In genomic region chr16:8852534-8852933, GRCh38 we compare ENCODE assay signal across 14 cellular contexts. TPM values are rescaled to one million over a fixed set of nuclear protein-coding genes. Genes with fewer than 3 reads are reported as not detected.
DNase-seq lines count a peak whose midpoint lies in the region; ATAC-seq, FAIRE-seq and TF ChIP-seq lines count a peak whose summit lies in the region.
"Had no signal": no experiment of that assay in that cellular context is flagged by ENCODE, and none has a peak within 500 bp of the region (broad histone marks: within the 10 kb centered on the region; RNA-seq: fewer than 3 reads in every experiment).

No MANE protein-coding gene starts in this region.

- H3K36me3 ChIP-seq in DND-41 (ENCODE audit: insufficient read depth, low read length), result peaks cover 95% of the 10 kb centered on the region
- peaks cover 89% of the 10 kb centered on the region; the same call in 2 of the 3 replicates for H3K36me3 ChIP-seq in K562 (ENCODE audit: control insufficient read depth, insufficient read depth, low read length)
- H3K36me3 ChIP-seq in lower lobe of right lung, result peaks cover 84% of the 10 kb centered on the region

- H3K27me3 ChIP-seq in DND-41 (ENCODE audit: insufficient read depth, low read length, poor library complexity), result no peaks in the 10 kb centered on the region
- H3K27me3 ChIP-seq in K562 (ENCODE audit: control insufficient read depth in 2 of 2, insufficient read depth in 2 of 2, low read length in 2 of 2), result no peaks in the 10 kb centered on the region
- H3K27me3 ChIP-seq in lower lobe of right lung (ENCODE audit: low read depth), result no peaks in the 10 kb centered on the region
- H3K27me3 ChIP-seq: SJCRH30 had no signal

- H3K4me2 ChIP-seq in DND-41 (ENCODE audit: insufficient read depth, low read length) (no peak overlapping the region), K562 (ENCODE audit: insufficient read depth, low read length) (no peak overlapping the region)

- 76% methylated on average over 8 of the region's 8 CpGs for WGBS in K562 (ENCODE audit: insufficient coverage, low coverage, missing lambda C conversion rate)
- 75 to 79% methylated on average over 8 of the region's 8 CpGs for WGBS in lower leg skin, 2 donors

- H3K27ac ChIP-seq in DND-41 (ENCODE audit: low read length) (peak overlapping the region; percentile 28; the same call in 1 of the 2 replicates), K562 (ENCODE audit: extremely low read depth, low read depth, low read length) (no peak overlapping the region), lower lobe of right lung (peak overlapping the region; percentile 53)
- H3K27ac ChIP-seq: C4-2B, SJCRH30 had no signal

- H3K9me1 ChIP-seq in K562 (ENCODE audit: control insufficient read depth, insufficient read depth, low read length), result no peaks in the 10 kb centered on the region

- in situ Hi-C loops in K562 (cut with MboI), result no loop called here

- CTCF ChIA-PET in K562 (lab: Yijun Ruan, JAX; ENCODE audit: low intra/inter-chr PET ratio), result no interaction called here

- H2AFZ ChIP-seq in DND-41 (ENCODE audit: low read depth, low read length), result no peak overlapping the region
- no peak overlapping the region for H2AFZ ChIP-seq in K562 (ENCODE audit: low read depth, low read length)

- H3K9ac ChIP-seq in DND-41 (ENCODE audit: low read depth, low read length) (no peak overlapping the region), K562 (ENCODE audit: insufficient read depth in 1 of 2, low read depth in 2 of 2, low read length in 2 of 2) (no peak overlapping the region)

- TF ChIP-seq CTCF in DND-41 (IDR thresholded peaks at IDR 0.05; ENCODE audit: borderline replicate concordance, extremely low read depth, low read length, poor library complexity, severe bottlenecking) (no peak), K562 (IDR thresholded peaks at IDR 0.05 in 2 of 3, conservative IDR thresholded peaks at IDR 0.05 in 1 of 3; ENCODE audit: insufficient read depth in 2 of 3, low read depth in 1 of 3, low read length in 3 of 3) (no peak), lower lobe of right lung (IDR thresholded peaks at IDR 0.05) (no peak), lower leg skin (IDR thresholded peaks at IDR 0.05) (no peak)

- no peak for TF ChIP-seq EP300 in K562 (IDR thresholded peaks at IDR 0.05; ENCODE audit: low read length)

- H3K4me1 ChIP-seq in DND-41 (ENCODE audit: insufficient read depth, low read length) (peaks cover 6% of the 10 kb centered on the region; the same call in 1 of the 2 replicates), K562 (replicated peaks in 1 of 2; ENCODE audit: control insufficient read depth in 2 of 2, insufficient read depth in 2 of 2, low read length in 2 of 2) (peaks cover 0 to 4% of the 10 kb centered on the region in 2 experiments; a peak in 1 of 5 replicates), lower lobe of right lung (peaks cover 51% of the 10 kb centered on the region)

- H3K4me3 ChIP-seq in DND-41 (ENCODE audit: low read depth in 1 of 2, low read length in 2 of 2) (no peak overlapping the region), K562 (no peak overlapping the region), lower lobe of right lung (no peak overlapping the region), lower leg skin (ENCODE audit: low read depth, poor library complexity, severe bottlenecking) (no peak overlapping the region)
- H3K4me3 ChIP-seq: SJCRH30 had no signal

- ATAC-seq in DND-41 (ENCODE audit: insufficient read depth, low read depth) (no peak), K562 (no peak), lower lobe of right lung (no peak), HG02973 (IDR thresholded peaks at IDR 0.05; ENCODE audit: unreplicated experiment) (no peak)

- TF ChIP-seq RAD21 in K562 (CRISPR knock-in tag; conservative IDR thresholded peaks at IDR 0.05 in 1 of 2, IDR thresholded peaks at IDR 0.05 in 1 of 2), result no peak

- H3K9me3 ChIP-seq in DND-41 (ENCODE audit: insufficient read depth, low read length, severe bottlenecking) (no peaks in the 10 kb centered on the region), K562 (replicated peaks; ENCODE audit: control insufficient read depth, insufficient read depth, low read depth, low read length) (no peaks in the 10 kb centered on the region), lower lobe of right lung (no peaks in the 10 kb centered on the region)
- H3K9me3 ChIP-seq: SJCRH30 had no signal

- H4K20me1 ChIP-seq in DND-41 (ENCODE audit: insufficient read depth, low read length) (peaks cover 81% of the 10 kb centered on the region), K562 (replicated peaks; ENCODE audit: control insufficient read depth, insufficient read depth, low read length) (no peaks in the 10 kb centered on the region)

- TF ChIP-seq POLR2A in K562 (conservative IDR thresholded peaks at IDR 0.05) (no peak), lower leg skin (IDR thresholded peaks at IDR 0.05) (no peak)

- DNase-seq in A172 (ENCODE audit: low spot score), result peak; percentile 50
- DNase-seq in DND-41, result no peak
- DNase-seq in K562 (ENCODE audit: extremely low read depth in 1 of 4, low spot score in 3 of 4), result no peak
- peak; percentile 16 for DNase-seq in lower lobe of right lung
- DNase-seq in stimulated activated CD8-positive, alpha-beta memory T cell treated with anti-CD3 and anti-CD28 coated beads, Interleukin-4, amount 100 ng/mL, for 48 hours, result no peak
- DNase-seq in lower leg skin (ENCODE audit: low spot score in 2 of 2), result no peak
- no peak for DNase-seq in DMS 273 (lab: John Stamatoyannopoulos, UW; ENCODE audit: unreplicated experiment)
- DNase-seq: activated gamma-delta T cell treated with Interleukin-2 at 50 U/mL for 16 hours; effector CD8-positive, alpha-beta T cell; NCI-H1417 treated with DMSO at 0.1 percent for 48 hours; NCI-H524 treated with DMSO at 0.1 percent for 48 hours; SJCRH30 had no signal

- intact Hi-C loops in K562 (cut with micrococcal nuclease) (no loop called here), lower lobe of right lung (cut with DNase I) (no loop called here), lower leg skin (cut with DNase I; ENCODE audit: low total_unique reads) (no loop called here)

- POLR2A ChIA-PET in K562 (lab: Yijun Ruan, JAX), result interaction anchor here (0.9 to 2.6 kb wide), 4 partner anchors 9 to 55 kb away, joined by 3 to 9 read pairs (median 6); partner anchors contain the start of genes CARHSP1, PMM2 and TMEM186

- FAIRE-seq in K562 (lab: Jason Lieb, UNC), result no peak

- H3K79me2 ChIP-seq in DND-41 (ENCODE audit: insufficient read depth, low read length) (peaks cover 87% of the 10 kb centered on the region), K562 (ENCODE audit: control insufficient read depth, insufficient read depth, low read length) (no peaks in the 10 kb centered on the region)

- BruUV-seq in K562 (replicated peaks; lab: Mats Ljungman, UMichigan), result no TSS peak

RNA-seq across cellular contexts. Expression of gene CARHSP1, which starts 16.3 kb away (rescaled TPM):
- total RNA-seq in A172 (2014; rRNA removed; shearing (Covaris generic)), result 148 and 208 TPM in 2 replicates
- total RNA-seq in K562 (2011; cell fraction: chromatin; rRNA removed; ENCODE audit: low replicate concordance), result 20.8 and 44.6 TPM in 2 replicates
- 34.7 and 35.1 TPM in 2 replicates for total RNA-seq in K562 (2011; cell fraction: nucleolus; rRNA removed)
- total RNA-seq in K562 (2011; cell fraction: nucleoplasm; rRNA removed), result 29.4 and 42.3 TPM in 2 replicates
- total RNA-seq in K562 (2014; rRNA removed) (112 and 114 TPM in 2 replicates), K562 (2014; rRNA removed; fragmentation: Illumina TruSeq; extraction: Trizol) (27.0 and 41.1 TPM in 2 replicates), K562 (2015; rRNA removed; fragmentation: Illumina TruSeq; extraction: Trizol) (65.2 and 68.5 TPM in 2 replicates), K562 (2021) (74.5 and 78.0 TPM in 2 replicates), lower lobe of right lung (89.0 TPM), lower leg skin (10 to 100 TPM; 42.2 to 47.8 (median 44.2) TPM)
- polyA plus RNA-seq in K562 (2011; rRNA removed) (37.0 and 40.8 TPM in 2 replicates), K562 (2014; fragmentation: Illumina TruSeq; extraction: Trizol) (40.4 and 87.0 TPM in 2 replicates), K562 (2014; fragmentation: Nextera tagmentation; extraction: Ambion mirVana) (10 to 100 TPM in 1 of 2 experiments, 1 to 10 TPM in 1; 5.8 to 17.1 TPM), K562 (2014; rRNA removed) (97.9 and 104 TPM in 2 replicates)
- 46.0 and 113 TPM in 2 replicates for polyA plus RNA-seq in K562 (2011; cell fraction: cytosol; rRNA removed)
- polyA plus RNA-seq in K562 (2011; cell fraction: nucleus; rRNA removed), result 25.6 and 34.1 TPM in 2 replicates
- polyA plus RNA-seq in K562 (2012), result 72.1 and 96.6 TPM in 2 replicates
- 39.1 and 58.1 TPM in 2 replicates for polyA minus RNA-seq in K562 (2011; rRNA and poly(A)+ RNA removed)
- polyA minus RNA-seq in K562 (2011; cell fraction: cytosol; rRNA and poly(A)+ RNA removed), result 34.9 and 36.6 TPM in 2 replicates
- polyA minus RNA-seq in K562 (2011; cell fraction: nucleus; rRNA and poly(A)+ RNA removed), result 12.1 and 17.4 TPM in 2 replicates

RNA-seq across cellular contexts. Expression of gene LITAFD, which starts 29.6 kb away (rescaled TPM):
- not detected in 2 replicates for total RNA-seq in A172 (2014; rRNA removed; shearing (Covaris generic))
- not detected in 2 replicates for total RNA-seq in K562 (2011; cell fraction: chromatin; rRNA removed; ENCODE audit: low replicate concordance)
- total RNA-seq in K562 (2011; cell fraction: nucleolus; rRNA removed), result not detected in 2 replicates
- not detected in 2 replicates for total RNA-seq in K562 (2011; cell fraction: nucleoplasm; rRNA removed)
- total RNA-seq in K562 (2014; rRNA removed) (not detected in 2 replicates), K562 (2014; rRNA removed; fragmentation: Illumina TruSeq; extraction: Trizol) (not detected in 2 replicates), K562 (2015; rRNA removed; fragmentation: Illumina TruSeq; extraction: Trizol) (not detected in 2 replicates), K562 (2021) (not detected in 2 replicates), lower lobe of right lung (not detected), lower leg skin (not detected)
- polyA plus RNA-seq in K562 (2011; rRNA removed) (not detected in 2 replicates), K562 (2014; fragmentation: Illumina TruSeq; extraction: Trizol) (not detected in 2 replicates), K562 (2014; fragmentation: Nextera tagmentation; extraction: Ambion mirVana) (not detected), K562 (2014; rRNA removed) (not detected in 2 replicates)
- not detected in 2 replicates for polyA plus RNA-seq in K562 (2011; cell fraction: cytosol; rRNA removed)
- not detected in 2 replicates for polyA plus RNA-seq in K562 (2011; cell fraction: nucleus; rRNA removed)
- not detected in 2 replicates for polyA plus RNA-seq in K562 (2012)
- polyA minus RNA-seq in K562 (2011; rRNA and poly(A)+ RNA removed), result not detected in 2 replicates
- not detected in 2 replicates for polyA minus RNA-seq in K562 (2011; cell fraction: cytosol; rRNA and poly(A)+ RNA removed)
- not detected in 2 replicates for polyA minus RNA-seq in K562 (2011; cell fraction: nucleus; rRNA and poly(A)+ RNA removed)
- total RNA-seq: SJCRH30 had no signal

RNA-seq across cellular contexts. Expression of gene PMM2, which starts 54.9 kb away (rescaled TPM):
- total RNA-seq in A172 (2014; rRNA removed; shearing (Covaris generic)), result 34.7 and 43.8 TPM in 2 replicates
- total RNA-seq in K562 (2011; cell fraction: chromatin; rRNA removed; ENCODE audit: low replicate concordance), result 104 and 130 TPM in 2 replicates
- 64.9 and 66.9 TPM in 2 replicates for total RNA-seq in K562 (2011; cell fraction: nucleolus; rRNA removed)
- total RNA-seq in K562 (2011; cell fraction: nucleoplasm; rRNA removed), result 106 and 149 TPM in 2 replicates
- total RNA-seq in K562 (2014; rRNA removed) (17.8 and 30.4 TPM in 2 replicates), K562 (2014; rRNA removed; fragmentation: Illumina TruSeq; extraction: Trizol) (29.8 and 33.9 TPM in 2 replicates), K562 (2015; rRNA removed; fragmentation: Illumina TruSeq; extraction: Trizol) (37.6 and 42.7 TPM in 2 replicates), K562 (2021) (28.9 and 32.0 TPM in 2 replicates), lower lobe of right lung (39.3 TPM), lower leg skin (10 to 100 TPM; 20.5 to 41.8 (median 26.8) TPM)
- polyA plus RNA-seq in K562 (2011; rRNA removed) (16.3 and 21.1 TPM in 2 replicates), K562 (2014; fragmentation: Illumina TruSeq; extraction: Trizol) (27.2 and 34.0 TPM in 2 replicates), K562 (2014; fragmentation: Nextera tagmentation; extraction: Ambion mirVana) (1 to 10 TPM; 5.6 to 7.8 TPM), K562 (2014; rRNA removed) (25.9 and 27.1 TPM in 2 replicates)
- 11.9 and 14.4 TPM in 2 replicates for polyA plus RNA-seq in K562 (2011; cell fraction: cytosol; rRNA removed)
- 24.1 and 29.4 TPM in 2 replicates for polyA plus RNA-seq in K562 (2011; cell fraction: nucleus; rRNA removed)
- polyA plus RNA-seq in K562 (2012), result 20.8 and 23.0 TPM in 2 replicates
- 18.4 and 27.8 TPM in 2 replicates for polyA minus RNA-seq in K562 (2011; rRNA and poly(A)+ RNA removed)
- 10.2 and 16.6 TPM in 2 replicates for polyA minus RNA-seq in K562 (2011; cell fraction: cytosol; rRNA and poly(A)+ RNA removed)
- polyA minus RNA-seq in K562 (2011; cell fraction: nucleus; rRNA and poly(A)+ RNA removed), result 22.2 and 42.1 TPM in 2 replicates

RNA-seq across cellular contexts. Expression of gene TMEM186, which starts 55.1 kb away (rescaled TPM):
- 5.9 and 8.0 TPM in 2 replicates for total RNA-seq in A172 (2014; rRNA removed; shearing (Covaris generic))
- total RNA-seq in K562 (2011; cell fraction: chromatin; rRNA removed; ENCODE audit: low replicate concordance), result 12.4 and 19.3 TPM in 2 replicates
- total RNA-seq in K562 (2011; cell fraction: nucleolus; rRNA removed), result 17.0 and 19.2 TPM in 2 replicates
- total RNA-seq in K562 (2011; cell fraction: nucleoplasm; rRNA removed), result 21.9 and 24.2 TPM in 2 replicates
- total RNA-seq in K562 (2014; rRNA removed) (10.1 and 11.2 TPM in 2 replicates), K562 (2014; rRNA removed; fragmentation: Illumina TruSeq; extraction: Trizol) (13.1 and 15.4 TPM in 2 replicates), K562 (2015; rRNA removed; fragmentation: Illumina TruSeq; extraction: Trizol) (10.1 and 11.0 TPM in 2 replicates), K562 (2021) (17.8 TPM in 2 replicates), lower lobe of right lung (8.6 TPM), lower leg skin (10 to 100 TPM in 3 of 4 donors, 1 to 10 TPM in 1; 7.5 to 11.2 (median 10.8) TPM)
- polyA plus RNA-seq in K562 (2011; rRNA removed) (14.9 and 16.4 TPM in 2 replicates), K562 (2014; fragmentation: Illumina TruSeq; extraction: Trizol) (16.2 and 19.7 TPM in 2 replicates), K562 (2014; fragmentation: Nextera tagmentation; extraction: Ambion mirVana) (10 to 100 TPM; 27.3 to 33.4 TPM), K562 (2014; rRNA removed) (17.3 and 18.5 TPM in 2 replicates)
- polyA plus RNA-seq in K562 (2011; cell fraction: cytosol; rRNA removed), result 15.7 and 17.1 TPM in 2 replicates
- 14.9 and 17.5 TPM in 2 replicates for polyA plus RNA-seq in K562 (2011; cell fraction: nucleus; rRNA removed)
- 15.0 and 20.4 TPM in 2 replicates for polyA plus RNA-seq in K562 (2012)
- polyA minus RNA-seq in K562 (2011; rRNA and poly(A)+ RNA removed), result 12.7 and 13.4 TPM in 2 replicates
- 4.6 and 4.8 TPM in 2 replicates for polyA minus RNA-seq in K562 (2011; cell fraction: cytosol; rRNA and poly(A)+ RNA removed)
- 4.3 and 8.0 TPM in 2 replicates for polyA minus RNA-seq in K562 (2011; cell fraction: nucleus; rRNA and poly(A)+ RNA removed)

Comparison
In these comparisons a context has a peak if more than half of its experiments do, and no peak if none do; other contexts are left out.
1. DNase-seq: peak in A172 (single experiment) and lower lobe of right lung (single experiment); none in DND-41 (single experiment), K562 (0 of 4), stimulated activated CD8-positive, alpha-beta memory T cell treated with anti-CD3 and anti-CD28 coated beads, Interleukin-4, amount 100 ng/mL, for 48 hours (single experiment), lower leg skin (0 of 2) and DMS 273 (single experiment).